In genomic region chr6:134851548-134851947, GRCh38 we compare ENCODE assay signal across 23 cellular contexts.
"Had no signal": no experiment of that assay in that cellular context is flagged by ENCODE, and none has a peak within 500 bp of the region (broad histone marks: within the 10 kb centered on the region; RNA-seq: fewer than 3 reads in every experiment).

No MANE protein-coding gene starts in this region.

- H3K27ac ChIP-seq: RWPE1 had no signal

- H3K4me3 ChIP-seq: MG63 had no signal

- DNase-seq: Karpas-422, KG1, MG63, NCI-H1092, NCI-H1105 treated with DMSO at 0.1 percent for 48 hours, NCI-H1417 treated with DMSO at 0.1 percent for 48 hours, NCI-H146, NCI-H1694 treated with DMSO at 0.1 percent for 48 hours, NCI-H1930, NCI-H2081, NCI-H2107, NCI-H226, NCI-H446, NCI-H510A, NCI-H524 treated with DMSO at 0.1 percent for 48 hours, NCI-H69, NCI-H774, PC-3, SHP77, SK-N-SH, SW 1271 had no signal

- H3K9ac ChIP-seq: SK-N-SH had no signal

- ATAC-seq: Panc1, PC-3 had no signal

- H3K36me3 ChIP-seq: MG63 had no signal

- H3K27me3 ChIP-seq: MG63 had no signal

- H3K4me2 ChIP-seq: SK-N-SH had no signal

- H3K9me3 ChIP-seq: MG63, SK-N-SH had no signal
